ENCODE assay signal across 1 cellular context in genomic region chr3:141352262-141352984, GRCh38.
TF ChIP-seq lines count a peak whose summit lies in the region.

No MANE protein-coding gene starts in this region.

TF ChIP-seq in K562, 482 proteins besides CTCF, POLR2A, EP300 and RAD21 (continued from another document and continues in another):
- TF ChIP-seq PRDM10 (IDR thresholded peaks at IDR 0.05; ENCODE audit: partially characterized antibody): peak; percentile 66
- TF ChIP-seq HCFC1 (IDR thresholded peaks at IDR 0.05; ENCODE audit: low read depth, low read length): no peak
- no peak; the same call in 1 of the 2 replicates for TF ChIP-seq ZNF316 (IDR thresholded peaks at IDR 0.05)
- no peak for TF ChIP-seq ZBTB12 (CRISPR knock-in tag; IDR thresholded peaks at IDR 0.05)
- TF ChIP-seq ZNF512 (tag; IDR thresholded peaks at IDR 0.05): no peak
- no peak for TF ChIP-seq ZNF277 (CRISPR knock-in tag; IDR thresholded peaks at IDR 0.05; ENCODE audit: borderline replicate concordance)
- no peak for TF ChIP-seq XRCC4 (IDR thresholded peaks at IDR 0.05; ENCODE audit: extremely low read depth, insufficient read depth, insufficient read length)
- no peak for TF ChIP-seq STAT6 (CRISPR knock-in tag; IDR thresholded peaks at IDR 0.05)
- no peak for TF ChIP-seq E2F3 (CRISPR knock-in tag; IDR thresholded peaks at IDR 0.05)
- no peak for TF ChIP-seq CBX5 (IDR thresholded peaks at IDR 0.05; ENCODE audit: borderline replicate concordance, low read depth)
- TF ChIP-seq CREB5 (CRISPR knock-in tag; IDR thresholded peaks at IDR 0.05): no peak
- TF ChIP-seq ZNF592 (IDR thresholded peaks at IDR 0.05): peak; percentile 84
- peak; percentile 15; the same call in 1 of the 2 replicates for TF ChIP-seq MGA (IDR thresholded peaks at IDR 0.05)
- TF ChIP-seq TBP (optimal IDR thresholded peaks at IDR 0.05; ENCODE audit: low read depth, low read length): peak; percentile 20
- 0 out of 2 replicates have a peak, but pooled peaks have one; percentile 17 for TF ChIP-seq SOX6 (IDR thresholded peaks at IDR 0.05)
- TF ChIP-seq HMBOX1 (IDR thresholded peaks at IDR 0.05): 0 out of 2 replicates have a peak, but pooled peaks have one; percentile 51
